1 cellular context compared by ENCODE assay signal in the genomic region with DNA sequence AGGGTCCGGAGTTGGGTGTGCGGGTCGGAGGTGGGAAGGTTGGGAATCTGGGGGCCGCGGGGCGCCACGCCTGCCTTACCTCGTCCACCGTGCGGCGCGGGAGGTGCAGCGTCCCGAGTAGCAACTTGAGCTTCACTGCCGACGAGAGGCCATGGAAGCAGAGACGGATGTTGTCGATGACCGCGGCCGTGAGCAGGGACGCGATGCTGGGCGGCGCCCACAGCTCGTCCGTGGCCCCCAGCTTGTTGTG.
TF ChIP-seq lines count a peak whose summit lies in the region.

No MANE protein-coding gene starts in this region.

TF ChIP-seq in K562, 482 proteins besides CTCF, POLR2A, EP300 and RAD21 (continued from another document):
- TF ChIP-seq ZNF740 (CRISPR knock-in tag; IDR thresholded peaks at IDR 0.05) (no peak), ZNF740 (tag; IDR thresholded peaks at IDR 0.05) (no peak), BMI1 (IDR thresholded peaks at IDR 0.05; ENCODE audit: low read length) (no peak), MBD2 (IDR thresholded peaks at IDR 0.05; ENCODE audit: borderline replicate concordance, low read depth) (no peak), ZNF79 (CRISPR knock-in tag; IDR thresholded peaks at IDR 0.05; ENCODE audit: low read depth) (no peak), EP400 (IDR thresholded peaks at IDR 0.05) (no peak; the same call in 1 of the 2 replicates), ZNF76 (CRISPR knock-in tag; IDR thresholded peaks at IDR 0.05; ENCODE audit: borderline replicate concordance) (no peak), MLLT1 (IDR thresholded peaks at IDR 0.05) (no peak; a peak in 1 of 4 replicates), ELF4 (CRISPR knock-in tag; IDR thresholded peaks at IDR 0.05) (no peak), MAZ (CRISPR knock-in tag; conservative IDR thresholded peaks at IDR 0.05 in 1 of 2, IDR thresholded peaks at IDR 0.05 in 1 of 2) (no peak), ZNF384 (IDR thresholded peaks at IDR 0.05; ENCODE audit: low read depth, low read length) (no peak), ILF3 (IDR thresholded peaks at IDR 0.05; ENCODE audit: borderline replicate concordance) (no peak), TAL1 (IDR thresholded peaks at IDR 0.05) (no peak), GTF2F1 (IDR thresholded peaks at IDR 0.05; ENCODE audit: low read depth, low read length) (no peak), SETDB1 (IDR thresholded peaks at IDR 0.05; ENCODE audit: low read length) (peak; percentile 30), FOXK2 (conservative IDR thresholded peaks at IDR 0.05 in 1 of 2, IDR thresholded peaks at IDR 0.05 in 1 of 2; ENCODE audit: low read depth in 2 of 2) (peak; percentile 19 to 57; a peak in 1 of 4 replicates), IRF2 (CRISPR knock-in tag; IDR thresholded peaks at IDR 0.05) (no peak), GABPB2 (CRISPR knock-in tag; conservative IDR thresholded peaks at IDR 0.05) (no peak), ESRRB (CRISPR knock-in tag; IDR thresholded peaks at IDR 0.05; ENCODE audit: borderline replicate concordance) (no peak), E2F5 (CRISPR knock-in tag; IDR thresholded peaks at IDR 0.05) (no peak), SMC3 (conservative IDR thresholded peaks at IDR 0.05; ENCODE audit: insufficient read depth, low read depth, low read length) (no peak), EHMT2 (IDR thresholded peaks at IDR 0.05) (no peak), PHF21A (IDR thresholded peaks at IDR 0.05; ENCODE audit: borderline replicate concordance, low read depth) (no peak), PREB (CRISPR knock-in tag; IDR thresholded peaks at IDR 0.05) (no peak), SRSF1 (IDR thresholded peaks at IDR 0.05; ENCODE audit: low read depth, low read length) (no peak), NCOA1 (IDR thresholded peaks at IDR 0.05; ENCODE audit: low read depth) (no peak)
- TF ChIP-seq, protein P1, sequence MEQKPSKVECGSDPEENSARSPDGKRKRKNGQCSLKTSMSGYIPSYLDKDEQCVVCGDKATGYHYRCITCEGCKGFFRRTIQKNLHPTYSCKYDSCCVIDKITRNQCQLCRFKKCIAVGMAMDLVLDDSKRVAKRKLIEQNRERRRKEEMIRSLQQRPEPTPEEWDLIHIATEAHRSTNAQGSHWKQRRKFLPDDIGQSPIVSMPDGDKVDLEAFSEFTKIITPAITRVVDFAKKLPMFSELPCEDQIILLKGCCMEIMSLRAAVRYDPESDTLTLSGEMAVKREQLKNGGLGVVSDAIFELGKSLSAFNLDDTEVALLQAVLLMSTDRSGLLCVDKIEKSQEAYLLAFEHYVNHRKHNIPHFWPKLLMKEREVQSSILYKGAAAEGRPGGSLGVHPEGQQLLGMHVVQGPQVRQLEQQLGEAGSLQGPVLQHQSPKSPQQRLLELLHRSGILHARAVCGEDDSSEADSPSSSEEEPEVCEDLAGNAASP (IDR thresholded peaks at IDR 0.05), result no peak
- TF ChIP-seq, protein P2, sequence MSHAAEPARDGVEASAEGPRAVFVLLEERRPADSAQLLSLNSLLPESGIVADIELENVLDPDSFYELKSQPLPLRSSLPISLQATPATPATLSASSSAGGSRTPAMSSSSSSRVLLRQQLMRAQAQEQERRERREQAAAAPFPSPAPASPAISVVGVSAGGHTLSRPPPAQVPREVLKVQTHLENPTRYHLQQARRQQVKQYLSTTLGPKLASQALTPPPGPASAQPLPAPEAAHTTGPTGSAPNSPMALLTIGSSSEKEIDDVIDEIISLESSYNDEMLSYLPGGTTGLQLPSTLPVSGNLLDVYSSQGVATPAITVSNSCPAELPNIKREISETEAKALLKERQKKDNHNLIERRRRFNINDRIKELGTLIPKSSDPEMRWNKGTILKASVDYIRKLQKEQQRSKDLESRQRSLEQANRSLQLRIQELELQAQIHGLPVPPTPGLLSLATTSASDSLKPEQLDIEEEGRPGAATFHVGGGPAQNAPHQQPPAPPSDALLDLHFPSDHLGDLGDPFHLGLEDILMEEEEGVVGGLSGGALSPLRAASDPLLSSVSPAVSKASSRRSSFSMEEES (CRISPR knock-in tag; IDR thresholded peaks at IDR 0.05), result no peak
TF ChIP-seq in K562: peak in this region for 24.
